1 cellular context compared by ENCODE assay signal in the genomic region with DNA sequence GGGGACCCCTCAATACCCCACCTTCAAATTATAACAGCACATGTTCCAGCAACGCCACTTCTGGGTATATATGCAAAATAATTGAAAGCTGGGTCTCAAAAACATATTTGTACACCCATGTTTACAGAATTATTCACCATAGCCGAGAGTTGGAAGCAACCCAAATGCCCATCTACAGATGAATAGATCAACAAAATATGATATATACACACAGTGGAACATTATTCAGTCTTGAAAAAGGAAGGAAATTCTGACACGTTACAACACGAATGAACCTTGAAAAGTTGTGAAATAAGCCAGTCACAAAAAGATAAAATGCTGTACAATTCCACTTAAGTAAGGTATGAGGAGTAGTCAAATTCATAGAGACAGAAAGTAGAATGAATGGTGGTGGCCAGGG.
TF ChIP-seq lines count a peak whose summit lies in the region.

No MANE protein-coding gene starts in this region.

TF ChIP-seq in K562, 482 proteins besides CTCF, POLR2A, EP300 and RAD21:
- peak; percentile 72 for TF ChIP-seq ZNF146 (CRISPR knock-in tag; IDR thresholded peaks at IDR 0.05; ENCODE audit: unreplicated experiment)
- TF ChIP-seq SMAD1 (IDR thresholded peaks at IDR 0.05; ENCODE audit: low read depth, low read length, partially characterized antibody): no peak
- no peak for TF ChIP-seq ZFP1 (CRISPR knock-in tag; IDR thresholded peaks at IDR 0.05)
